Comparison of ENCODE assay signal across 19 cellular contexts in genomic region chr16:23394141-23394540, GRCh38.
"Had no signal": no experiment of that assay in that cellular context is flagged by ENCODE, and none has a peak within 500 bp of the region (broad histone marks: within the 10 kb centered on the region; RNA-seq: fewer than 3 reads in every experiment).

No MANE protein-coding gene starts in this region.

- H3K27ac ChIP-seq: cardiac muscle cell, neutrophil had no signal

- H3K4me3 ChIP-seq: cardiac muscle cell, dorsolateral prefrontal cortex, heart right ventricle, pancreas had no signal

- H3K4me1 Mint-ChIP-seq: activated CD4-positive, alpha-beta T cell treated with anti-CD3 and anti-CD28 coated beads for 36 hours; immature natural killer cell; natural killer cell had no signal

- H3K9me3 Mint-ChIP-seq: activated CD4-positive, alpha-beta memory T cell treated with anti-CD3 and anti-CD28 coated beads for 36 hours; activated naive CD4-positive, alpha-beta T cell treated with anti-CD3 and anti-CD28 coated beads, Interleukin-2, amount 50 U/mL, for 72 hours; activated T-helper 1 cell treated with anti-CD3 and anti-CD28 coated beads, Interleukin-12 subunit alpha, Interleukin-12 subunit beta, Interleukin-2, Interleukin-4 antibody, amounts not matched to agents 30 ng/mL and 10 ng/mL and 1 ng/mL, durations not matched to agents 14 hours and 24 hours and 36 hours; endodermal cell; immature natural killer cell; natural killer cell had no signal

- FAIRE-seq: frontal cortex, pancreas had no signal

- H3K27me3 Mint-ChIP-seq: activated CD4-positive, alpha-beta memory T cell treated with anti-CD3 and anti-CD28 coated beads for 36 hours; activated CD4-positive, alpha-beta T cell treated with anti-CD3 and anti-CD28 coated beads for 36 hours had no signal

- H3K27me3 ChIP-seq: cardiac muscle cell, dorsolateral prefrontal cortex, heart right ventricle, neutrophil, pancreas had no signal

- H3K4me3 Mint-ChIP-seq: activated CD4-positive, alpha-beta memory T cell treated with anti-CD3 and anti-CD28 coated beads for 36 hours; activated CD4-positive, alpha-beta T cell treated with anti-CD3 and anti-CD28 coated beads for 36 hours; activated T-helper 1 cell treated with anti-CD3 and anti-CD28 coated beads, Interleukin-12 subunit alpha, Interleukin-12 subunit beta, Interleukin-2, Interleukin-4 antibody, amounts not matched to agents 30 ng/mL and 10 ng/mL and 1 ng/mL, durations not matched to agents 14 hours and 24 hours and 36 hours; endodermal cell; immature natural killer cell; natural killer cell had no signal

- H3K27ac Mint-ChIP-seq: activated CD4-positive, alpha-beta memory T cell treated with anti-CD3 and anti-CD28 coated beads for 36 hours; activated CD4-positive, alpha-beta T cell treated with anti-CD3 and anti-CD28 coated beads for 36 hours; activated naive CD4-positive, alpha-beta T cell treated with anti-CD3 and anti-CD28 coated beads, Interleukin-2, amount 50 U/mL, for 72 hours; activated T-helper 1 cell treated with anti-CD3 and anti-CD28 coated beads, Interleukin-12 subunit alpha, Interleukin-12 subunit beta, Interleukin-2, Interleukin-4 antibody, amounts not matched to agents 30 ng/mL and 10 ng/mL and 1 ng/mL, durations not matched to agents 14 hours and 24 hours and 36 hours; endodermal cell; immature natural killer cell; natural killer cell had no signal

- H3K9me3 ChIP-seq: heart right ventricle, neutrophil, pancreas had no signal

- DNase-seq: activated CD4-positive, alpha-beta memory T cell treated with anti-CD3 and anti-CD28 coated beads for 36 hours; activated CD4-positive, alpha-beta T cell treated with anti-CD3 and anti-CD28 coated beads for 36 hours; activated gamma-delta T cell treated with Interleukin-2 at 50 U/mL for 16 hours; activated T-cell treated with anti-CD3 and anti-CD28 coated beads for 4 hours; endodermal cell; heart right ventricle; immature natural killer cell; kidney glomerular epithelial cell; natural killer cell; pancreas; stimulated activated CD4-positive, alpha-beta T cell treated with anti-CD3 and anti-CD28 coated beads, Interleukin-2, amount 100 ng/mL, for 24 hours; stimulated activated naive CD4-positive, alpha-beta T cell treated with Interleukin-2 at 50 U/mL for 16 hours; trophoblast cell had no signal

- H3K4me1 ChIP-seq: pancreas had no signal
